In the genomic region with DNA sequence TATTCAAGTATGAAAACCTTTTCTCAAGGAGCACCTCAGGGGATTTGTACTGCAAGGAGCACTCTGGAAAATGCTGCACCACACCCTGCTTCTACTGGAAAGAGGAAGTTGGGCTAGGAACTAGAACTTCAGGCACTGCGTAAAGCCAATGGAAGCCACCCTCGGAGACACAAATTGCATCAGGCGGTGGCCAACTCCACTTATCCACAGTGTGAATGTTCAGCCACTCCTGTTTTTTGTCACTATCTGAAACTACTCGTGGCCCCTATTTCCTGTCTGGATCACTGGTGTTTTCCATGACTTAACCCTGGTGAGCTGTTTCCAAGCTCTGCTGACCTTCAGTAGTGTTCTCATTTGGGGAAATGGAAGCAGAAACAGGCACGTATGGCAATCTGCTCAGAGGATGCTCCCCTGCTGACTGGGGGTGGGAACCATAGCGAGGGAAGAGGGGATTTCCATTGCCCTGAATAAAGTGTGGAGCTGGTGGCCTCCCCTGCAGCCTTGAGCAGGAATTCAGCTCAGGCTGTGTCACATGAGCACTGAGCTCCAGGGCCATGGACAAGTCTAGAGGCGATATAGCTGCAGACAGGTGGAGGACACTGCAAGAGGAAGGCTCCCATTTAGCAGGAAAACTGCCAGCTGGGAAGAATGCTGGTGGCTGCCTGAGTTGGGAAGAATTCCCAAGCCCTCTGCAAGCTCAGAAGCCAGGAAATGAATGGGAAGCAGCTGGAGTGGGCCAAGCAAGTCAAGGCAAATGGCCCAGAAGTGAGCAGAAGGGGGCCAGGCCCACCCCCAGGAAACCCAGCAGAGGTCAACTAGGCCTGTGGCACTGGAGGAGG, we compare ENCODE assay signal across 12 cellular contexts. TPM values are rescaled to one million over a fixed set of nuclear protein-coding genes. Genes with fewer than 3 reads are reported as not detected.
DNase-seq lines count a peak whose midpoint lies in the region; ATAC-seq, FAIRE-seq and TF ChIP-seq lines count a peak whose summit lies in the region.
"Had no signal": no experiment of that assay in that cellular context is flagged by ENCODE, and none has a peak within 500 bp of the region (broad histone marks: within the 10 kb centered on the region; RNA-seq: fewer than 3 reads in every experiment).

No MANE protein-coding gene starts in this region.

- no peak overlapping the region for H3K4me2 ChIP-seq in HepG2 (ENCODE audit: low read depth, low read length)
- no peak overlapping the region for H3K4me2 ChIP-seq in astrocyte (ENCODE audit: low read length)

- intact Hi-C loops in HepG2 (cut with micrococcal nuclease; ENCODE audit: unreplicated experiment) = no loop called here

- H3K9ac ChIP-seq in liver (ENCODE audit: low read depth in 1 of 2, low read length in 2 of 2) = no peak overlapping the region
- H3K9ac ChIP-seq in HepG2 (ENCODE audit: insufficient read depth, low read depth, low read length) = no peak overlapping the region
- no peak overlapping the region for H3K9ac ChIP-seq in astrocyte (ENCODE audit: low read length)

- no peak for TF ChIP-seq RAD21 in liver (IDR thresholded peaks at IDR 0.05)
- no peak for TF ChIP-seq RAD21 in HepG2 (CRISPR knock-in tag; IDR thresholded peaks at IDR 0.05)

- H2AFZ ChIP-seq in HepG2 (ENCODE audit: low read length) (no peak overlapping the region), astrocyte (ENCODE audit: low read depth, low read length) (peak overlapping the region; percentile 9)

- H4K20me1 ChIP-seq in HepG2 (ENCODE audit: insufficient read depth, low read length) (no peaks in the 10 kb centered on the region), astrocyte (ENCODE audit: insufficient read depth, low read length) (no peaks in the 10 kb centered on the region)

- H3K27ac ChIP-seq in liver (ENCODE audit: low read depth in 1 of 2, low read length in 2 of 2) (peak overlapping the region in 1 of 2 donors; percentile 4), HepG2 (ENCODE audit: extremely low read length, insufficient read depth, low read length) (no peak overlapping the region), astrocyte (ENCODE audit: low read depth, low read length) (no peak overlapping the region)

- no peak for DNase-seq in HepG2 (ENCODE audit: low spot score)
- peak; percentile 19 for DNase-seq in astrocyte (ENCODE audit: low read depth)
- no peak for DNase-seq in left lobe of liver (ENCODE audit: low spot score)
- no peak for DNase-seq in DMS153 treated with DMSO at 0.1 percent for 48 hours (lab: John Stamatoyannopoulos, UW; ENCODE audit: unreplicated experiment)
- DNase-seq in NCI-H1417 treated with DMSO at 0.1 percent for 48 hours (lab: John Stamatoyannopoulos, UW) = no peak
- DNase-seq: effector memory CD8-positive, alpha-beta T cell; midbrain; stimulated activated CD4-positive, alpha-beta T cell treated with anti-CD3 and anti-CD28 coated beads, Interleukin-2, amount 100 ng/mL, for 48 hours; transverse colon had no signal

- no peaks in the 10 kb centered on the region for H3K4me1 ChIP-seq in liver (ENCODE audit: control insufficient read depth in 4 of 4, insufficient read depth in 4 of 4, low read length in 3 of 4)
- no peaks in the 10 kb centered on the region for H3K4me1 ChIP-seq in HepG2 (ENCODE audit: insufficient read depth, low read length)
- peaks cover 31% of the 10 kb centered on the region for H3K4me1 ChIP-seq in astrocyte (ENCODE audit: insufficient read depth, low read length)

- CTCF ChIA-PET in HepG2 (lab: Yijun Ruan, JAX; ENCODE audit: low intra/inter-chr PET ratio, low total read pairs) = no interaction called here

- no TSS peak for BruUV-seq in HepG2 (replicated peaks; lab: Mats Ljungman, UMichigan)

- H3K9me3 ChIP-seq in liver (ENCODE audit: control insufficient read depth in 4 of 4, low read length in 3 of 4) (no peaks in the 10 kb centered on the region), HepG2 (ENCODE audit: low read length) (no peaks in the 10 kb centered on the region), astrocyte (ENCODE audit: insufficient read depth, low read depth, low read length) (no peaks in the 10 kb centered on the region)
- H3K9me3 ChIP-seq: transverse colon had no signal

- POLR2A ChIA-PET in HepG2 (lab: Yijun Ruan, JAX) = no interaction called here

- no peak overlapping the region for H3K4me3 Mint-ChIP-seq in astrocyte (ENCODE audit: unreplicated experiment)
- H3K4me3 Mint-ChIP-seq: effector memory CD8-positive, alpha-beta T cell had no signal

- in situ Hi-C loops in HepG2 (cut with HindIII; ENCODE audit: extremely low pct_ligation_motif_present, low pct_unique_long_range_greater_than_20kb) = no loop called here

- H3K36me3 ChIP-seq in liver (ENCODE audit: control insufficient read depth in 4 of 4, insufficient read depth in 3 of 4, low read depth in 1 of 4, low read length in 3 of 4) (no peaks in the 10 kb centered on the region), HepG2 (replicated peaks in 1 of 2; ENCODE audit: control insufficient read depth in 1 of 2, insufficient read depth in 2 of 2, low read length in 2 of 2) (no peaks in the 10 kb centered on the region), astrocyte (ENCODE audit: insufficient read depth, low read length) (no peaks in the 10 kb centered on the region)
- H3K36me3 ChIP-seq: transverse colon had no signal

- WGBS in liver = 55% methylated on average over 7 of the region's 7 CpGs
- 43% methylated on average over 7 of the region's 7 CpGs for WGBS in HepG2 (ENCODE audit: low lambda C conversion rate)

- H3K27me3 Mint-ChIP-seq in astrocyte (ENCODE audit: low read depth, unreplicated experiment) = no peaks in the 10 kb centered on the region
- H3K27me3 Mint-ChIP-seq: effector memory CD8-positive, alpha-beta T cell had no signal

- ATAC-seq in HepG2 = no peak
- peak; percentile 53 for ATAC-seq in left lobe of liver
- no peak for ATAC-seq in GM21825 (IDR thresholded peaks at IDR 0.05; ENCODE audit: unreplicated experiment)
- ATAC-seq in HG02642 (IDR thresholded peaks at IDR 0.05; ENCODE audit: poor library complexity, unreplicated experiment) = no peak
- ATAC-seq: effector memory CD8-positive, alpha-beta T cell had no signal

- H3K4me3 ChIP-seq in liver (ENCODE audit: low read depth in 1 of 3, low read length in 3 of 3) (no peak overlapping the region), HepG2 (replicated peaks in 1 of 3; ENCODE audit: insufficient read depth in 1 of 3, low read depth in 2 of 3, low read length in 3 of 3) (no peak overlapping the region), astrocyte (ENCODE audit: insufficient read depth, low read depth, low read length) (no peak overlapping the region)
- H3K4me3 ChIP-seq: transverse colon had no signal

- H3K4me1 Mint-ChIP-seq in astrocyte (ENCODE audit: low read depth, unreplicated experiment) = peaks cover 23% of the 10 kb centered on the region

- H3K27me3 ChIP-seq in liver (ENCODE audit: control insufficient read depth in 4 of 4, insufficient read depth in 4 of 4, low read length in 3 of 4) = no peaks in the 10 kb centered on the region
- no peaks in the 10 kb centered on the region for H3K27me3 ChIP-seq in HepG2 (ENCODE audit: control insufficient read depth in 1 of 2, insufficient read depth in 2 of 2, low read length in 2 of 2)
- H3K27me3 ChIP-seq in astrocyte (ENCODE audit: insufficient read depth, low read length) = no peaks in the 10 kb centered on the region
- H3K27me3 ChIP-seq: transverse colon had no signal

- no peaks in the 10 kb centered on the region for H3K9me3 Mint-ChIP-seq in astrocyte (ENCODE audit: unreplicated experiment)
- H3K9me3 Mint-ChIP-seq: effector memory CD8-positive, alpha-beta T cell had no signal

- FAIRE-seq in HepG2 (lab: Jason Lieb, UNC) = no peak
- FAIRE-seq in astrocyte (lab: Jason Lieb, UNC) = no peak

- TF ChIP-seq POLR2A in HepG2 (IDR thresholded peaks at IDR 0.05; ENCODE audit: insufficient read depth in 1 of 2, low read depth in 2 of 2, low read length in 2 of 2) = no peak

- H3K79me2 ChIP-seq in HepG2 (ENCODE audit: insufficient read depth, low read length) (no peaks in the 10 kb centered on the region), astrocyte (ENCODE audit: insufficient read depth, low read length) (no peaks in the 10 kb centered on the region)

- TF ChIP-seq CTCF in liver (IDR thresholded peaks at IDR 0.05; ENCODE audit: low read depth, low read length, missing input control) (no peak), HepG2 (CRISPR knock-in tag; IDR thresholded peaks at IDR 0.05) (no peak), astrocyte (IDR thresholded peaks at IDR 0.05; ENCODE audit: insufficient read depth, low read depth, low read length) (no peak)

- no peak overlapping the region for H3K27ac Mint-ChIP-seq in astrocyte (ENCODE audit: unreplicated experiment)
- H3K27ac Mint-ChIP-seq: effector memory CD8-positive, alpha-beta T cell had no signal

- no peaks in the 10 kb centered on the region for H3K36me3 Mint-ChIP-seq in astrocyte (ENCODE audit: low read depth, unreplicated experiment)

- no peak for TF ChIP-seq EP300 in HepG2 (IDR thresholded peaks at IDR 0.05; ENCODE audit: low read depth in 2 of 2, low read length in 2 of 2)
- no peak for TF ChIP-seq EP300 in HepG2 (CRISPR knock-in tag; IDR thresholded peaks at IDR 0.05; ENCODE audit: borderline replicate concordance)

RNA-seq across cellular contexts. Expression of a gene that starts 50.5 kb away (rescaled TPM):
- total RNA-seq in liver = 100 to 1,000 TPM in 1 of 2 donors, 10 to 100 TPM in 1; 79.3 to 123 TPM
- polyA plus RNA-seq in liver = 10 to 100 TPM; 56.2 to 65.6 TPM
- total RNA-seq in HepG2 (2016; rRNA removed; fragmentation: Illumina TruSeq; extraction: Trizol) = 92.7 and 129 TPM in 2 replicates
- total RNA-seq in HepG2 (2016; cell fraction: cytosol; rRNA removed; fragmentation: Illumina TruSeq; extraction: Trizol; ENCODE audit: low read depth) = 42.6 and 48.0 TPM in 2 replicates
- 87.1 and 128 TPM in 2 replicates for total RNA-seq in HepG2 (2016; cell fraction: insoluble cytoplasmic fraction; rRNA removed; fragmentation: Illumina TruSeq; extraction: Trizol)
- total RNA-seq in HepG2 (2016; cell fraction: membrane; rRNA removed; fragmentation: Illumina TruSeq; extraction: Trizol) = 96.4 and 97.6 TPM in 2 replicates
- 44.6 and 47.4 TPM in 2 replicates for total RNA-seq in HepG2 (2016; cell fraction: nucleus; rRNA removed; fragmentation: Illumina TruSeq; extraction: Trizol)
- polyA plus RNA-seq in HepG2 (2011; rRNA removed) = 56.6 and 71.1 TPM in 2 replicates
- polyA plus RNA-seq in HepG2 (2011; cell fraction: cytosol; rRNA removed) = 39.2 and 62.2 TPM in 2 replicates
- 17.4 and 23.5 TPM in 2 replicates for polyA plus RNA-seq in HepG2 (2011; cell fraction: nucleus; rRNA removed)
- polyA plus RNA-seq in HepG2 (2012) = 73.2 and 76.4 TPM in 2 replicates
- 45.2 and 58.6 TPM in 2 replicates for polyA plus RNA-seq in HepG2 (2016; cell fraction: cytosol; fragmentation: Illumina TruSeq; extraction: Trizol; ENCODE audit: low read depth)
- polyA plus RNA-seq in HepG2 (2016; cell fraction: insoluble cytoplasmic fraction; fragmentation: Illumina TruSeq; extraction: Trizol; ENCODE audit: low read depth) = 158 and 166 TPM in 2 replicates
- polyA plus RNA-seq in HepG2 (2016; cell fraction: membrane; fragmentation: Illumina TruSeq; extraction: Trizol; ENCODE audit: low read depth) = 84.2 and 93.1 TPM in 2 replicates
- 80.7 and 83.5 TPM in 2 replicates for polyA plus RNA-seq in HepG2 (2016; cell fraction: nucleus; fragmentation: Illumina TruSeq; extraction: Trizol; ENCODE audit: insufficient read depth, low read depth)
- polyA minus RNA-seq in HepG2 (2011; rRNA and poly(A)+ RNA removed; ENCODE audit: low replicate concordance) = 19.4 and 29.7 TPM in 2 replicates
- polyA minus RNA-seq in HepG2 (2011; cell fraction: cytosol; rRNA and poly(A)+ RNA removed) = 45.2 and 50.6 TPM in 2 replicates
- 43.8 and 54.3 TPM in 2 replicates for polyA minus RNA-seq in HepG2 (2011; cell fraction: nucleus; rRNA and poly(A)+ RNA removed)
- 209 and 216 TPM in 2 replicates for total RNA-seq in astrocyte
- 48.1 TPM for total RNA-seq in left lobe of liver
